Comparison of ENCODE assay signal across 16 cellular contexts in the genomic region with DNA sequence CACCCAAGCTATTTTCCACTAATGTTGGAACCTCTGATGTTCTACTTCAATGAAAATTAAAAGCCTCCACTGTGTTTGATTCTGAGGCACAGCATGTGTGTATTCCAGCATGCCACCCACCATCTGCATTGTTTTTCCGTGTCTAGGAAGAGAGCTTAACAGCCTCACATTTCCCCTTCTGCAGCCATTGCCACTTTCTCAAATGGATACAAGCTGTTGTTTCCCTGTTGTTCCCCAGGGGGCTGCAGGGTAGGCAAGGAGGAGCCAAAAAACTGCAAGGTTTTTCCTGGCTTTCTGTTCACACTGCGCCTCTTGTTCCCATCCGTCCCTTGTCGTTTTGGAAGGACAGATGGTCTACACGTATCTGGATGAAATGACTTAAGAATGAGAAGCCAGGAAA.
DNase-seq lines count a peak whose midpoint lies in the region; ATAC-seq and TF ChIP-seq lines count a peak whose summit lies in the region.
"Had no signal": no experiment of that assay in that cellular context is flagged by ENCODE, and none has a peak within 500 bp of the region (broad histone marks: within the 10 kb centered on the region; RNA-seq: fewer than 3 reads in every experiment).

No MANE protein-coding gene starts in this region.

- no peak overlapping the region for H3K4me3 ChIP-seq in HUES48 (ENCODE audit: low read depth, low read length)
- H3K4me3 ChIP-seq in spleen, result no peak overlapping the region
- H3K4me3 ChIP-seq: BLaER1 had no signal

- peak; percentile 38 for DNase-seq in left ventricle myocardium superior
- DNase-seq in progenitor cell of endocrine pancreas (ENCODE audit: low spot score, unreplicated experiment), result no peak
- no peak for DNase-seq in spleen
- DNase-seq in stimulated activated CD4-positive, alpha-beta T cell treated with anti-CD3 and anti-CD28 coated beads, Interleukin-4, amount 100 ng/mL, for 1 hour, result no peak
- no peak for DNase-seq in NCI-H187 treated with DMSO at 0.1 percent for 48 hours (lab: John Stamatoyannopoulos, UW)
- DNase-seq: activated CD4-positive, alpha-beta T cell treated with anti-CD3 and anti-CD28 coated beads, Interleukin-2, amount 50 U/mL, for 1 hour; activated T-cell treated with anti-CD3 and anti-CD28 coated beads, Interleukin-2, amount 50 U/mL, for 4 hours; foreskin melanocyte; KBM-7; NCI-H1105; NCI-H510A had no signal

- H3K4me1 Mint-ChIP-seq in brain (peaks cover 33% of the 10 kb centered on the region), progenitor cell of endocrine pancreas (ENCODE audit: low read depth) (peaks cover 32% of the 10 kb centered on the region)

- H3K36me3 Mint-ChIP-seq in brain, result peaks cover 16% of the 10 kb centered on the region
- peaks cover 14% of the 10 kb centered on the region for H3K36me3 Mint-ChIP-seq in progenitor cell of endocrine pancreas (ENCODE audit: insufficient read depth)

- TF ChIP-seq CTCF in brain (conservative IDR thresholded peaks at IDR 0.05), result peak in 1 of 2 experiments; percentile 33
- no peak for TF ChIP-seq CTCF in progenitor cell of endocrine pancreas (IDR thresholded peaks at IDR 0.05; ENCODE audit: unreplicated experiment)
- no peak for TF ChIP-seq CTCF in spleen (IDR thresholded peaks at IDR 0.05 in 8 of 11, conservative IDR thresholded peaks at IDR 0.05 in 3 of 11)

- H3K27me3 Mint-ChIP-seq in brain (no peaks in the 10 kb centered on the region), progenitor cell of endocrine pancreas (no peaks in the 10 kb centered on the region)

- 67 to 87% (median 74%) methylated on average over 5 of the region's 5 CpGs for WGBS in spleen, 5 donors

- peaks cover 0 to 3% (median 0%) of the 10 kb centered on the region in 5 experiments for H3K9me3 Mint-ChIP-seq in brain
- H3K9me3 Mint-ChIP-seq in progenitor cell of endocrine pancreas (ENCODE audit: low read depth), result peaks cover 3% of the 10 kb centered on the region

- peaks cover 3% of the 10 kb centered on the region; the same call in 1 of the 2 replicates for H3K9me3 ChIP-seq in HUES48 (ENCODE audit: control insufficient read depth, insufficient read depth, low read length)
- H3K9me3 ChIP-seq in spleen, result peaks cover 0 to 3% (median 0%) of the 10 kb centered on the region in 8 donors

- peak; percentile 77 for ATAC-seq in left ventricle myocardium superior
- ATAC-seq: activated naive CD4-positive, alpha-beta T cell treated with anti-CD3 and anti-CD28 coated beads, Interleukin-2, amount 50 U/mL, for 72 hours; activated T-cell treated with anti-CD3 and anti-CD28 coated beads, Interleukin-2, amount 50 U/mL, for 4 hours had no signal

- H3K27ac ChIP-seq in HUES48 (ENCODE audit: low read depth, low read length) (peak overlapping the region; percentile 11), spleen (no peak overlapping the region)
- H3K27ac ChIP-seq: BLaER1, parathyroid adenoma had no signal

- H3K27me3 ChIP-seq in HUES48 (ENCODE audit: control insufficient read depth, insufficient read depth, low read length) (no peaks in the 10 kb centered on the region), spleen (replicated peaks in 1 of 7) (no peaks in the 10 kb centered on the region)
- H3K27me3 ChIP-seq: BLaER1 had no signal

- no peak overlapping the region for H3K9ac ChIP-seq in HUES48 (ENCODE audit: low read depth, low read length)
- H3K9ac ChIP-seq: BLaER1, parathyroid adenoma had no signal

- no peak for TF ChIP-seq POLR2A in spleen (IDR thresholded peaks at IDR 0.05)

- H3K36me3 ChIP-seq in HUES48 (ENCODE audit: control insufficient read depth, insufficient read depth, low read length) (0 out of 2 replicates have a peak, but pooled peaks cover 7% of the 10 kb centered on the region), spleen (peaks cover 0 to 23% (median 13%) of the 10 kb centered on the region in 6 donors)

- H3K27ac Mint-ChIP-seq in brain (peak overlapping the region; percentile 19 to 93 (median 78)), progenitor cell of endocrine pancreas (peak overlapping the region; percentile 73)

- intact Hi-C loops in left ventricle myocardium superior (cut with micrococcal nuclease), result no loop called here
- intact Hi-C loops in spleen (cut with DNase I; ENCODE audit: low total_unique reads), result no loop called here

- peak overlapping the region in 3 of 5 experiments; percentile 10 to 39 (median 33) for H3K4me3 Mint-ChIP-seq in brain
- H3K4me3 Mint-ChIP-seq in progenitor cell of endocrine pancreas (ENCODE audit: low read depth), result no peak overlapping the region
- H3K4me3 Mint-ChIP-seq: activated T-cell treated with anti-CD3 and anti-CD28 coated beads, Interleukin-2, amount 50 U/mL, for 4 hours had no signal

- H3K4me1 ChIP-seq in HUES48 (ENCODE audit: control insufficient read depth, insufficient read depth, low read length) (peaks cover 13% of the 10 kb centered on the region), spleen (no peaks in the 10 kb centered on the region)
- H3K4me1 ChIP-seq: BLaER1 had no signal
